In genomic region chr5:53560506-53561191, GRCh38 we compare ENCODE assay signal across 8 cellular contexts. TPM values are rescaled to one million over a fixed set of nuclear protein-coding genes. Genes with fewer than 3 reads are reported as not detected.
A peak's percentile ranks its signal among the peaks of the same experiment; 100 is the strongest.
DNase-seq lines count a peak whose midpoint lies in the region; ATAC-seq, FAIRE-seq and TF ChIP-seq lines count a peak whose summit lies in the region.

TSS of gene NDUFS4 (plus strand) at chr5:53560639. CDS start at chr5:53560663, 24 bp downstream.

- no peaks in the 10 kb centered on the region for H3K36me3 ChIP-seq in bronchial epithelial cell (ENCODE audit: control insufficient read depth, insufficient read depth, low read length)

- peak within 1 kb of the TSS; percentile 91 to 95 (median 95) for H3K27ac Mint-ChIP-seq in immature natural killer cell

- ATAC-seq in GM18861 (IDR thresholded peaks at IDR 0.05; ENCODE audit: unreplicated experiment) (peak; percentile 91), HG03097 (IDR thresholded peaks at IDR 0.05; ENCODE audit: low FRiP score, unreplicated experiment) (peak; percentile 86)

- peaks cover 12 to 17% (median 14%) of the 10 kb centered on the region in 3 donors for H3K27me3 Mint-ChIP-seq in immature natural killer cell (ENCODE audit: low read depth in 3 of 3)

- TF ChIP-seq CTCF in WI38 (IDR thresholded peaks at IDR 0.05; ENCODE audit: low read depth, low read length) (no peak), bronchial epithelial cell (IDR thresholded peaks at IDR 0.05; ENCODE audit: insufficient read depth, low read length, severe bottlenecking) (no peak)

- H3K9me3 Mint-ChIP-seq in immature natural killer cell, result peaks cover 0 to 3% (median 0%) of the 10 kb centered on the region in 6 donors

- no peaks in the 10 kb centered on the region for H3K36me3 Mint-ChIP-seq in immature natural killer cell

- no peaks in the 10 kb centered on the region for H3K27me3 ChIP-seq in bronchial epithelial cell (ENCODE audit: control insufficient read depth, insufficient read depth, low read length)

- peak within 1 kb of the TSS; percentile 95 for H3K4me3 ChIP-seq in WI38 (ENCODE audit: low read depth, low read length)
- H3K4me3 ChIP-seq in bronchial epithelial cell (ENCODE audit: low read depth, low read length), result peak within 1 kb of the TSS; percentile 69

- DNase-seq in A172 (ENCODE audit: low spot score) (peak; percentile 76), NCI-H2171 treated with DMSO at 0.1 percent for 48 hours (lab: John Stamatoyannopoulos, UW) (peak; percentile 91), bronchial epithelial cell (ENCODE audit: low read depth) (peak; percentile 83), immature natural killer cell (peak; percentile 77 to 81 (median 80)), smooth muscle cell of the brain vasculature (ENCODE audit: low read depth, low spot score) (peak; percentile 75)

- peak within 1 kb of the TSS; percentile 97 to 100 (median 99) for H3K4me3 Mint-ChIP-seq in immature natural killer cell

- H3K4me1 Mint-ChIP-seq in immature natural killer cell, result peaks cover 30 to 55% of the 10 kb centered on the region in 2 donors

- FAIRE-seq in bronchial epithelial cell (lab: Jason Lieb, UNC), result no peak

RNA-seq across cellular contexts. Expression of gene NDUFS4, which starts in this region (rescaled TPM):
- 245 and 273 TPM in 2 replicates for total RNA-seq in A172 (2014; rRNA removed; shearing (Covaris generic))
- total RNA-seq in bronchial epithelial cell, result 163 and 164 TPM in 2 replicates
- polyA plus RNA-seq in immature natural killer cell, result 100 to 1,000 TPM in 1 of 3 donors, 10 to 100 TPM in 2; 71.3 to 129 (median 85.4) TPM

Comparison
In these comparisons a context has a peak if more than half of its experiments do, and no peak if none do; other contexts are left out.
1. Peak in every context shown above with its lines: DNase-seq, ATAC-seq and H3K4me3 ChIP-seq.